ENCODE assay signal across 8 cellular contexts in genomic region chr17:19753661-19754463, GRCh38. TPM values are rescaled to one million over a fixed set of nuclear protein-coding genes. Genes with fewer than 3 reads are reported as not detected.
DNase-seq lines count a peak whose midpoint lies in the region; ATAC-seq, FAIRE-seq and TF ChIP-seq lines count a peak whose summit lies in the region.

No MANE protein-coding gene starts in this region.

- no peak overlapping the region for H3K56ac ChIP-seq in H9 (ENCODE audit: insufficient read length, low read depth, low read length)

- H3K4me1 ChIP-seq in H9 (ENCODE audit: insufficient read depth, low read length) (no peaks in the 10 kb centered on the region), RWPE2 (ENCODE audit: insufficient read depth, poor library complexity, severe bottlenecking) (peaks cover 27% of the 10 kb centered on the region), small intestine (ENCODE audit: control insufficient read depth in 2 of 2, insufficient read depth in 1 of 2, low read depth in 1 of 2, low read length in 1 of 2) (no peaks in the 10 kb centered on the region), uterus (no peaks in the 10 kb centered on the region)

- H3K4me2 ChIP-seq in H9 (ENCODE audit: insufficient read depth, insufficient read length, low read length), result no peak overlapping the region

- intact Hi-C loops in uterus (cut with DNase I; ENCODE audit: low total_unique reads), result no loop called here

- no peak overlapping the region for H4K91ac ChIP-seq in H9 (ENCODE audit: insufficient read length, low read depth, low read length)

- no peak for DNase-seq in H9
- DNase-seq in RWPE2 (ENCODE audit: low spot score), result peak; percentile 52
- peak; percentile 78 for DNase-seq in globus pallidus (ENCODE audit: low spot score)
- DNase-seq in small intestine, result peak; percentile 54
- DNase-seq in uterus, result no peak
- no peak for DNase-seq in activated CD4-positive, alpha-beta T cell treated with anti-CD3 and anti-CD28 coated beads, Interleukin-2, amount 10 ng/mL, durations not matched to agents 7 days and 5 days

- H4K5ac ChIP-seq in H9 (ENCODE audit: insufficient read length, low read depth, low read length), result no peak overlapping the region

- H3K23ac ChIP-seq in H9 (ENCODE audit: insufficient read length, low read depth, low read length), result no peak overlapping the region

- CTCF ChIA-PET in activated CD4-positive, alpha-beta T cell treated with anti-CD3 and anti-CD28 coated beads, Interleukin-2, amount 10 ng/mL, durations not matched to agents 7 days and 5 days (lab: Charles Lee), result interaction anchor here (1.1 kb wide), 1 partner anchor 9 kb away, joined by 3 read pairs; no protein-coding TSS in a partner anchor

- H3K23me2 ChIP-seq in H9 (ENCODE audit: insufficient read length, low read depth, low read length, poor library complexity, severe bottlenecking), result no peaks in the 10 kb centered on the region

- no peak overlapping the region for H2BK120ac ChIP-seq in H9 (ENCODE audit: low read depth, low read length, poor library complexity, severe bottlenecking)

- no peak overlapping the region for H2AFZ ChIP-seq in H9 (ENCODE audit: low read length)

- no peak overlapping the region for H3T11ph ChIP-seq in H9 (ENCODE audit: low read length)

- no peak overlapping the region for H2BK20ac ChIP-seq in H9 (ENCODE audit: low read depth, low read length, poor library complexity, severe bottlenecking)

- no peaks in the 10 kb centered on the region for H3K79me1 ChIP-seq in H9 (ENCODE audit: insufficient read depth, low read depth, low read length, poor library complexity, severe bottlenecking)

- no peak overlapping the region for H2BK5ac ChIP-seq in H9 (ENCODE audit: insufficient read length, low read length)

- H3K4me3 ChIP-seq in RWPE2 (ENCODE audit: severe bottlenecking) (no peak overlapping the region), small intestine (ENCODE audit: low read depth in 1 of 2, low read length in 2 of 2) (no peak overlapping the region), uterus (no peak overlapping the region)

- ATAC-seq in RWPE2 (ENCODE audit: low read depth) (peak; percentile 46), GM18519 (IDR thresholded peaks at IDR 0.05; ENCODE audit: low FRiP score, unreplicated experiment) (no peak), GM18520 (IDR thresholded peaks at IDR 0.05; ENCODE audit: unreplicated experiment) (no peak)

- POLR2A ChIA-PET in activated CD4-positive, alpha-beta T cell treated with anti-CD3 and anti-CD28 coated beads, Interleukin-2, amount 10 ng/mL, durations not matched to agents 7 days and 5 days (lab: Charles Lee), result no interaction called here

- no peak overlapping the region for H3K27ac ChIP-seq in H9 (ENCODE audit: insufficient read length, low read depth, low read length)
- peak overlapping the region; percentile 94 for H3K27ac ChIP-seq in RWPE2 (ENCODE audit: poor library complexity, severe bottlenecking)
- no peak overlapping the region for H3K27ac ChIP-seq in small intestine (ENCODE audit: low read depth in 1 of 2, low read length in 1 of 2)
- no peak overlapping the region for H3K27ac ChIP-seq in uterus

- no peak overlapping the region for H3K4me3 Mint-ChIP-seq in H9
- H3K4me3 Mint-ChIP-seq in activated CD4-positive, alpha-beta T cell treated with anti-CD3 and anti-CD28 coated beads, Interleukin-2, amount 10 ng/mL, durations not matched to agents 7 days and 5 days, result no peak overlapping the region

- H3K9me3 Mint-ChIP-seq in H9, result no peaks in the 10 kb centered on the region; a peak in 1 of 5 replicates
- no peaks in the 10 kb centered on the region for H3K9me3 Mint-ChIP-seq in activated CD4-positive, alpha-beta T cell treated with anti-CD3 and anti-CD28 coated beads, Interleukin-2, amount 10 ng/mL, durations not matched to agents 7 days and 5 days

- no peaks in the 10 kb centered on the region for H3K36me3 Mint-ChIP-seq in H9 (ENCODE audit: insufficient read depth in 1 of 3, low read depth in 3 of 3)
- H3K36me3 Mint-ChIP-seq in activated CD4-positive, alpha-beta T cell treated with anti-CD3 and anti-CD28 coated beads, Interleukin-2, amount 10 ng/mL, durations not matched to agents 7 days and 5 days (ENCODE audit: low read depth), result no peaks in the 10 kb centered on the region

- H2BK15ac ChIP-seq in H9 (ENCODE audit: low read depth, low read length), result no peak overlapping the region

- H3K27ac Mint-ChIP-seq in H9, result no peak overlapping the region; a peak in 3 of 7 replicates
- no peak overlapping the region for H3K27ac Mint-ChIP-seq in activated CD4-positive, alpha-beta T cell treated with anti-CD3 and anti-CD28 coated beads, Interleukin-2, amount 10 ng/mL, durations not matched to agents 7 days and 5 days

- no peak overlapping the region for H4K8ac ChIP-seq in H9 (replicated peaks; ENCODE audit: insufficient read length, low read depth, low read length)

- TF ChIP-seq CTCF in H9 (conservative IDR thresholded peaks at IDR 0.05), result peak; percentile 59
- peak; percentile 89 for TF ChIP-seq CTCF in RWPE2 (IDR thresholded peaks at IDR 0.05; ENCODE audit: poor library complexity, severe bottlenecking)
- TF ChIP-seq CTCF in uterus (IDR thresholded peaks at IDR 0.05), result peak in 1 of 4 experiments; percentile 34

- no peaks in the 10 kb centered on the region for H3K36me3 ChIP-seq in RWPE2 (ENCODE audit: low read depth)
- no peaks in the 10 kb centered on the region for H3K36me3 ChIP-seq in small intestine (ENCODE audit: control insufficient read depth in 2 of 2, insufficient read depth in 2 of 2, low read length in 2 of 2)
- no peaks in the 10 kb centered on the region for H3K36me3 ChIP-seq in uterus

- no CpG with 5 or more reads among the region's 12 CpGs for WGBS in H9 (ENCODE audit: extremely low coverage, insufficient read length, low lambda C conversion rate)
- 69 to 79% (median 70%) methylated on average over 12 of the region's 12 CpGs for WGBS in small intestine, 3 donors

- no peak overlapping the region for H3K4ac ChIP-seq in H9 (ENCODE audit: low read depth, low read length)

- no peak overlapping the region for H3K9ac ChIP-seq in H9 (ENCODE audit: extremely low read depth, insufficient read length, low read length)

- H3K27me3 Mint-ChIP-seq in H9 (ENCODE audit: low read depth), result peaks cover 3% of the 10 kb centered on the region
- H3K27me3 Mint-ChIP-seq in activated CD4-positive, alpha-beta T cell treated with anti-CD3 and anti-CD28 coated beads, Interleukin-2, amount 10 ng/mL, durations not matched to agents 7 days and 5 days, result peaks cover 5% of the 10 kb centered on the region

- H3K9me3 ChIP-seq in H9 (ENCODE audit: control insufficient read depth, low read depth, low read length), result no peaks in the 10 kb centered on the region
- H3K9me3 ChIP-seq in RWPE2 (ENCODE audit: severe bottlenecking), result no peaks in the 10 kb centered on the region
- H3K9me3 ChIP-seq in small intestine (ENCODE audit: control insufficient read depth, low read depth), result no peaks in the 10 kb centered on the region
- H3K9me3 ChIP-seq in uterus, result no peaks in the 10 kb centered on the region

- TF ChIP-seq POLR2A in uterus (IDR thresholded peaks at IDR 0.05), result no peak

- peaks cover 4 to 13% of the 10 kb centered on the region in 2 experiments for H3K4me1 Mint-ChIP-seq in H9
- no peaks in the 10 kb centered on the region for H3K4me1 Mint-ChIP-seq in activated CD4-positive, alpha-beta T cell treated with anti-CD3 and anti-CD28 coated beads, Interleukin-2, amount 10 ng/mL, durations not matched to agents 7 days and 5 days

- no peaks in the 10 kb centered on the region for H4K20me1 ChIP-seq in H9 (ENCODE audit: control insufficient read depth, insufficient read depth, insufficient read length)

- no peak for FAIRE-seq in small intestine (lab: Jason Lieb, UNC)

- H3K18ac ChIP-seq in H9 (ENCODE audit: insufficient read length, low read depth, low read length), result no peak overlapping the region

- no peaks in the 10 kb centered on the region for H3K79me2 ChIP-seq in H9 (ENCODE audit: insufficient read depth, low read length)

- H3K27me3 ChIP-seq in H9 (ENCODE audit: insufficient read depth, low read length) (no peaks in the 10 kb centered on the region), RWPE2 (ENCODE audit: insufficient read depth, poor library complexity, severe bottlenecking) (no peaks in the 10 kb centered on the region), small intestine (ENCODE audit: control insufficient read depth in 2 of 2, insufficient read depth in 2 of 2, low read length in 2 of 2) (no peaks in the 10 kb centered on the region), uterus (no peaks in the 10 kb centered on the region)

- no peak overlapping the region for H2AK5ac ChIP-seq in H9 (ENCODE audit: insufficient read length, low read length)

- no peak overlapping the region; the same call in 1 of the 2 replicates for H3K14ac ChIP-seq in H9 (ENCODE audit: insufficient read depth, low read length)

- no peak overlapping the region for H2BK12ac ChIP-seq in H9 (ENCODE audit: insufficient read length, low read depth, low read length)

RNA-seq across cellular contexts. Expression of gene ALDH3A1, which starts 5.8 kb away (rescaled TPM):
- total RNA-seq in H9 (2021) (0.31 and 0.39 TPM in 2 replicates), uterus (1 to 10 TPM in 2 of 4 donors, under 1 TPM in 1, not detected in 1; 0.51 to 7.1 (median 1.7) TPM)
- polyA plus RNA-seq in small intestine, result 1 to 10 TPM; 2.4 to 5.8 (median 3.8) TPM
- total RNA-seq in activated CD4-positive, alpha-beta T cell treated with anti-CD3 and anti-CD28 coated beads, Interleukin-2, amount 10 ng/mL, durations not matched to agents 7 days and 5 days, result not detected

RNA-seq across cellular contexts. Expression of gene SLC47A2, which starts 37.5 kb away (rescaled TPM):
- not detected in 2 replicates for total RNA-seq in H9 (2021)
- 1 to 10 TPM in 1 of 3 donors, under 1 TPM in 2; 0.34 to 1.1 (median 0.45) TPM for polyA plus RNA-seq in small intestine
- total RNA-seq in uterus, result under 1 TPM in 1 of 4 donors, not detected in 3; 0.35 TPM
- not detected for total RNA-seq in activated CD4-positive, alpha-beta T cell treated with anti-CD3 and anti-CD28 coated beads, Interleukin-2, amount 10 ng/mL, durations not matched to agents 7 days and 5 days

Comparison
In these comparisons a context has a peak if more than half of its experiments do, and no peak if none do; other contexts are left out.
1. DNase-seq: peak in RWPE2 (single experiment), globus pallidus (single experiment) and small intestine (single experiment); none in H9 (single experiment), uterus (0 of 2) and activated CD4-positive, alpha-beta T cell treated with anti-CD3 and anti-CD28 coated beads, Interleukin-2, amount 10 ng/mL, durations not matched to agents 7 days and 5 days (single experiment).